In genomic region chr10:29746080-29746797, GRCh38 we compare ENCODE assay signal across 16 cellular contexts.
A peak's percentile ranks its signal among the peaks of the same experiment; 100 is the strongest.
DNase-seq lines count a peak whose midpoint lies in the region; FAIRE-seq and TF ChIP-seq lines count a peak whose summit lies in the region.
"Had no signal": no experiment of that assay in that cellular context is flagged by ENCODE, and none has a peak within 500 bp of the region (broad histone marks: within the 10 kb centered on the region; RNA-seq: fewer than 3 reads in every experiment).

No MANE protein-coding gene starts in this region.

- H3K27me3 ChIP-seq in stomach smooth muscle (ENCODE audit: control insufficient read depth in 1 of 2, insufficient read depth in 2 of 2, low read length in 2 of 2) = no peaks in the 10 kb centered on the region

- TF ChIP-seq POLR2A in H54 (IDR thresholded peaks at IDR 0.05; ENCODE audit: low read depth, low read length) = no peak

- H3K27ac ChIP-seq in stomach smooth muscle (ENCODE audit: low read length) = peak overlapping the region; percentile 37
- H3K27ac ChIP-seq: prostate gland had no signal

- DNase-seq in H54 (ENCODE audit: insufficient read length, low spot score) (no peak), astrocyte of the spinal cord (ENCODE audit: low read depth, low spot score) (peak; percentile 67), islet precursor cell (peak; percentile 24), SK-N-DZ (ENCODE audit: low spot score) (no peak), GM10266 (ENCODE audit: extremely low spot score) (no peak), T-helper 9 cell (no peak)
- DNase-seq: activated CD4-positive, alpha-beta T cell treated with anti-CD3 and anti-CD28 coated beads, Interleukin-2, amount 10 ng/mL, durations not matched to agents 7 days and 5 days; GF-D8; NCI-H1105; NCI-H446 treated with DMSO at 0.1 percent for 48 hours; stimulated activated CD4-positive, alpha-beta T cell treated with anti-CD3 and anti-CD28 coated beads, Interleukin-4, amount 100 ng/mL, for 4 hours; stimulated activated naive B cell treated with anti-CD40 and anti-IgM and Interleukin-4, amounts not matched to agents 10 μg/mL and 1 μg/mL and 100 μg/mL, for 72 hours; T-helper 2 cell had no signal

- TF ChIP-seq CTCF in astrocyte of the spinal cord (IDR thresholded peaks at IDR 0.05; ENCODE audit: low read depth, low read length) = no peak
- no peak for TF ChIP-seq CTCF in GM10266 (IDR thresholded peaks at IDR 0.05; ENCODE audit: control insufficient read depth, insufficient read depth, low read depth, missing control alignments)

- no peak overlapping the region for H3K9ac ChIP-seq in stomach smooth muscle (ENCODE audit: low read length in 2 of 2)

- FAIRE-seq in H54 (lab: Jason Lieb, UNC) = peak; percentile 50
- FAIRE-seq: endometrium had no signal

- no peaks in the 10 kb centered on the region for H3K36me3 ChIP-seq in stomach smooth muscle (ENCODE audit: control insufficient read depth in 2 of 2, insufficient read depth in 2 of 2, low read length in 2 of 2)
- H3K36me3 ChIP-seq: prostate gland had no signal

- H3K4me3 ChIP-seq in astrocyte of the spinal cord (ENCODE audit: low read depth, low read length) = no peak overlapping the region
- no peak overlapping the region for H3K4me3 ChIP-seq in stomach smooth muscle (ENCODE audit: low read length in 2 of 2)
- H3K4me3 ChIP-seq: prostate gland had no signal

- H3K9me3 ChIP-seq in stomach smooth muscle (ENCODE audit: control insufficient read depth in 2 of 2, low read length in 2 of 2) = no peaks in the 10 kb centered on the region
- H3K9me3 ChIP-seq: prostate gland had no signal

- peaks cover 9% of the 10 kb centered on the region for H3K4me1 ChIP-seq in stomach smooth muscle (ENCODE audit: control insufficient read depth, insufficient read depth, low read length)
- H3K4me1 ChIP-seq: prostate gland had no signal

- in situ Hi-C loops in astrocyte of the spinal cord (cut with HindIII; ENCODE audit: low sequenced_read_pairs) = no loop called here

Comparison
In these comparisons a context has a peak if more than half of its experiments do, and no peak if none do; other contexts are left out.
1. DNase-seq: peak in astrocyte of the spinal cord (single experiment) and islet precursor cell (single experiment); none in H54 (single experiment), SK-N-DZ (single experiment), GM10266 (single experiment) and T-helper 9 cell (single experiment).